Comparison of ENCODE assay signal across 8 cellular contexts in the genomic region with DNA sequence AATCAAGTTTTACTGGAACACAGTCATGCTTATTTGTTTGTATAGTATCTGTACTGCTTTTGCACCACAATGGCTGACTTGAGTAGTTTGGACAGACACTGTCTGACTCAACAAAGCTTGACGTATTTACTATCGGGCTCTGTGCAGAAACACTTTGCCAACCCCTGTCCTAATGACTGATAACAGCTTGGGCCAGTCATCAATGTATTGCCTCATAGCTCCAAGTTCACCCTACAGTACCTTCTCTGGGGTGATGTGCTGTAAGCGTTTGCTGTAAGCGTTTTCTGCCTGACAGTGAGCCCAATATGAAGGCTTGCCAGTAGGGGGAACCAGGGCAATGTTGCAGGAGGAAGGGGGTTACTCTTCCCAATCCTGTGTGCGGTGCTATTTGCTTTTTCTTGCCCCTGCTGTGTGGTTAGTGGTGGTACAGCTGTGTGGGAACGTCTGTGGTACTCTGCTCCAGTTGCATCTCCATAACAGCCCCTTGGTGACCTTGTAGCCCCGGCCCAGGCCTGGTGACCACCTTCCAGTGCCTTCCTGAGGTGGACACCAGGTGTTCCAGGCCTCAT. TPM values are rescaled to one million over a fixed set of nuclear protein-coding genes. Genes with fewer than 3 reads are reported as not detected.
A peak's percentile ranks its signal among the peaks of the same experiment; 100 is the strongest.
DNase-seq lines count a peak whose midpoint lies in the region; ATAC-seq and TF ChIP-seq lines count a peak whose summit lies in the region.

No MANE protein-coding gene starts in this region.

- H3F3A ChIP-seq in neural cell (ENCODE audit: insufficient read depth, low read length, poor library complexity, severe bottlenecking): no peaks in the 10 kb centered on the region

- H3K4me1 ChIP-seq in OCI-LY3 (ENCODE audit: low read length): peaks cover 7% of the 10 kb centered on the region; the same call in 1 of the 2 replicates
- no peaks in the 10 kb centered on the region for H3K4me1 ChIP-seq in colonic mucosa

- H3K27me3 ChIP-seq in HL-60 (ENCODE audit: insufficient read depth, poor library complexity, severe bottlenecking) (no peaks in the 10 kb centered on the region), OCI-LY3 (ENCODE audit: low read depth, low read length) (peaks cover 22% of the 10 kb centered on the region; the same call in 1 of the 2 replicates), neural cell (ENCODE audit: insufficient read depth, low read depth, low read length) (no peaks in the 10 kb centered on the region), colonic mucosa (peaks cover 13% of the 10 kb centered on the region)

- H4K20me1 ChIP-seq in OCI-LY3 (ENCODE audit: insufficient read depth, low read length) (no peaks in the 10 kb centered on the region), neural cell (ENCODE audit: insufficient read depth) (no peaks in the 10 kb centered on the region)

- H2AFZ ChIP-seq in OCI-LY3 (ENCODE audit: low read depth, low read length) (no peak overlapping the region), neural cell (ENCODE audit: low read depth, low read length) (no peak overlapping the region)

- no peak for TF ChIP-seq EP300 in neural cell (conservative IDR thresholded peaks at IDR 0.05; ENCODE audit: poor library complexity, severe bottlenecking)

- H3K9ac ChIP-seq in OCI-LY3 (ENCODE audit: low read length) (no peak overlapping the region), neural cell (ENCODE audit: low read length) (no peak overlapping the region), colonic mucosa (ENCODE audit: low read depth in 2 of 2, low read length in 2 of 2) (no peak overlapping the region)

- H3K27ac ChIP-seq in HL-60 (replicated peaks) (no peak overlapping the region), OCI-LY3 (ENCODE audit: low read length) (no peak overlapping the region), neural cell (ENCODE audit: low read length) (no peak overlapping the region), colonic mucosa (no peak overlapping the region)

- H3K4me3 ChIP-seq in HL-60 (replicated peaks; ENCODE audit: insufficient read depth, low read length) (no peak overlapping the region), OCI-LY3 (ENCODE audit: low read length) (no peak overlapping the region), epithelial cell of proximal tubule (ENCODE audit: low read depth, low read length) (no peak overlapping the region), neural cell (ENCODE audit: low read length) (no peak overlapping the region), colonic mucosa (no peak overlapping the region)

- no peaks in the 10 kb centered on the region for H3K9me2 ChIP-seq in neural cell (ENCODE audit: insufficient read depth, low read length)

- peak; percentile 52 for DNase-seq in COLO668 (lab: John Stamatoyannopoulos, UW; ENCODE audit: unreplicated experiment)
- DNase-seq in HL-60 (ENCODE audit: low read depth in 1 of 2, low spot score in 1 of 2): peak in 1 of 2 experiments; percentile 38
- DNase-seq in epithelial cell of proximal tubule (ENCODE audit: low read depth): peak; percentile 22
- DNase-seq in colonic mucosa: no peak
- no peak for DNase-seq in stimulated activated CD4-positive, alpha-beta T cell treated with anti-CD3 and anti-CD28 coated beads, Interleukin-1b, Interleukin-23, amount 100 ng/mL, for 48 hours

- H3K36me3 ChIP-seq in OCI-LY3 (replicated peaks; ENCODE audit: low read depth, low read length) (no peaks in the 10 kb centered on the region), neural cell (ENCODE audit: insufficient read depth, low read length) (no peaks in the 10 kb centered on the region), colonic mucosa (no peaks in the 10 kb centered on the region)

- ATAC-seq in HG03439 (IDR thresholded peaks at IDR 0.05; ENCODE audit: unreplicated experiment): no peak

- H3K9me3 ChIP-seq in OCI-LY3 (ENCODE audit: insufficient read depth, low read length): no peaks in the 10 kb centered on the region
- no peaks in the 10 kb centered on the region for H3K9me3 ChIP-seq in neural cell (ENCODE audit: low read length)
- H3K9me3 ChIP-seq in colonic mucosa: no peaks in the 10 kb centered on the region

- intact Hi-C loops in colonic mucosa (cut with DNase I): loop anchor here (10.0 kb wide), 1 partner anchor 445 kb away; no protein-coding TSS in a partner anchor

- H3K79me2 ChIP-seq in OCI-LY3 (ENCODE audit: low read length) (no peaks in the 10 kb centered on the region), neural cell (replicated peaks; ENCODE audit: insufficient read depth, low read length) (no peaks in the 10 kb centered on the region)

- TF ChIP-seq CTCF in HL-60 (IDR thresholded peaks at IDR 0.05; ENCODE audit: insufficient read depth, low read length) (peak; percentile 26), OCI-LY3 (IDR thresholded peaks at IDR 0.05; ENCODE audit: low read depth, low read length) (peak; percentile 73), epithelial cell of proximal tubule (conservative IDR thresholded peaks at IDR 0.05; ENCODE audit: low read depth, low read length) (peak; percentile 62), neural cell (IDR thresholded peaks at IDR 0.05; ENCODE audit: poor library complexity, severe bottlenecking) (peak; percentile 48), colonic mucosa (IDR thresholded peaks at IDR 0.05) (no peak)

- no peak for TF ChIP-seq RAD21 in neural cell (conservative IDR thresholded peaks at IDR 0.05)

- H3K4me2 ChIP-seq in OCI-LY3 (ENCODE audit: low read length) (no peak overlapping the region), neural cell (ENCODE audit: low read length) (no peak overlapping the region)

TF ChIP-seq in neural cell, 6 proteins besides CTCF, POLR2A, EP300 and RAD21:
- no peak for TF ChIP-seq EZH2 (IDR thresholded peaks at IDR 0.05; ENCODE audit: borderline replicate concordance, insufficient read depth, low read length, poor library complexity, severe bottlenecking)
- TF ChIP-seq SMC3 (conservative IDR thresholded peaks at IDR 0.05; ENCODE audit: poor library complexity): peak; percentile 20

RNA-seq across cellular contexts. Expression of a gene that starts 5.4 kb away (rescaled TPM):
- not detected in 2 replicates for total RNA-seq in epithelial cell of proximal tubule
- 3.2 and 4.3 TPM in 2 replicates for polyA plus RNA-seq in neural cell
- polyA minus RNA-seq in neural cell: 14.9 and 16.3 TPM in 2 replicates
- total RNA-seq in colonic mucosa: not detected

RNA-seq across cellular contexts. Expression of a gene that starts 31.3 kb away (rescaled TPM):
- total RNA-seq in epithelial cell of proximal tubule (6.2 and 7.5 TPM in 2 replicates), colonic mucosa (10 to 100 TPM; 27.3 to 70.3 TPM)
- 5.1 and 5.2 TPM in 2 replicates for polyA plus RNA-seq in neural cell
- 11.7 and 14.2 TPM in 2 replicates for polyA minus RNA-seq in neural cell

Comparison
In these comparisons a context has a peak if more than half of its experiments do, and no peak if none do; other contexts are left out.
1. DNase-seq: peak in COLO668 (single experiment) and epithelial cell of proximal tubule (single experiment); none in colonic mucosa (single experiment) and stimulated activated CD4-positive, alpha-beta T cell treated with anti-CD3 and anti-CD28 coated beads, Interleukin-1b, Interleukin-23, amount 100 ng/mL, for 48 hours (single experiment).